ENCODE assay signal across 9 cellular contexts in genomic region chrX:107429090-107429489, GRCh38. TPM values are rescaled to one million over a fixed set of nuclear protein-coding genes. Genes with fewer than 3 reads are reported as not detected.
DNase-seq lines count a peak whose midpoint lies in the region; ATAC-seq and TF ChIP-seq lines count a peak whose summit lies in the region.
"Had no signal": no experiment of that assay in that cellular context is flagged by ENCODE, and none has a peak within 500 bp of the region (broad histone marks: within the 10 kb centered on the region; RNA-seq: fewer than 3 reads in every experiment).

No MANE protein-coding gene starts in this region.

- H3K9me3 ChIP-seq in esophagus muscularis mucosa, result peaks cover 0 to 9% (median 0%) of the 10 kb centered on the region in 4 donors

- 31% methylated on average over 3 of the region's 6 CpGs for WGBS in esophagus muscularis mucosa

- intact Hi-C loops in esophagus muscularis mucosa (cut with DNase I), result no loop called here

- H3K27me3 Mint-ChIP-seq in activated T-cell treated with anti-CD3 and anti-CD28 coated beads, Interleukin-2, amount 50 U/mL, for 4 hours (ENCODE audit: low read depth), result no peaks in the 10 kb centered on the region

- no peak for TF ChIP-seq CTCF in esophagus muscularis mucosa (IDR thresholded peaks at IDR 0.05)

- no peak for TF ChIP-seq EP300 in esophagus muscularis mucosa (IDR thresholded peaks at IDR 0.05)

- DNase-seq in activated T-cell treated with anti-CD3 and anti-CD28 coated beads, Interleukin-2, amount 50 U/mL, for 4 hours, result peak; percentile 16
- DNase-seq in activated T-cell treated with anti-CD3 and anti-CD28 coated beads, Interleukin-2, amount 50 U/mL, for 1 hour, result no peak
- DNase-seq in NCI-H748 treated with DMSO at 0.1 percent for 48 hours (lab: John Stamatoyannopoulos, UW) (peak; percentile 7), dermis blood vessel endothelial cell (peak; percentile 55), foreskin melanocyte (no peak), esophagus muscularis mucosa (ENCODE audit: extremely low spot score) (no peak)
- DNase-seq in stimulated activated CD8-positive, alpha-beta memory T cell treated with anti-CD3 and anti-CD28 coated beads, Interleukin-12 subunit alpha, Interleukin-12 subunit beta, amount 100 ng/mL, for 1 hour (ENCODE audit: low read depth), result peak; percentile 6

- no peaks in the 10 kb centered on the region for H3K9me3 Mint-ChIP-seq in activated T-cell treated with anti-CD3 and anti-CD28 coated beads, Interleukin-2, amount 50 U/mL, for 4 hours
- H3K9me3 Mint-ChIP-seq: T-helper 1 cell treated with Interleukin-12 subunit alpha and Interleukin-12 subunit beta and Interleukin-4 antibody, amounts not matched to agents 30 μg/mL and 1 μg/mL, for 36 hours had no signal

- no peaks in the 10 kb centered on the region for H3K4me1 Mint-ChIP-seq in activated T-cell treated with anti-CD3 and anti-CD28 coated beads, Interleukin-2, amount 50 U/mL, for 4 hours (ENCODE audit: low read depth)

- H3K36me3 ChIP-seq in esophagus muscularis mucosa, result no peaks in the 10 kb centered on the region

- no peak overlapping the region for H3K4me3 Mint-ChIP-seq in activated T-cell treated with anti-CD3 and anti-CD28 coated beads, Interleukin-2, amount 50 U/mL, for 4 hours
- H3K4me3 Mint-ChIP-seq: T-helper 1 cell treated with Interleukin-12 subunit alpha and Interleukin-12 subunit beta and Interleukin-4 antibody, amounts not matched to agents 30 μg/mL and 1 μg/mL, for 36 hours had no signal

- H3K36me3 Mint-ChIP-seq in activated T-cell treated with anti-CD3 and anti-CD28 coated beads, Interleukin-2, amount 50 U/mL, for 4 hours (ENCODE audit: insufficient read depth), result no peaks in the 10 kb centered on the region

- TF ChIP-seq POLR2A in esophagus muscularis mucosa (IDR thresholded peaks at IDR 0.05; ENCODE audit: low read depth), result no peak

- H3K4me3 ChIP-seq in esophagus muscularis mucosa, result no peak overlapping the region

- no peaks in the 10 kb centered on the region for H3K27me3 ChIP-seq in esophagus muscularis mucosa

- H3K4me1 ChIP-seq in esophagus muscularis mucosa, result no peaks in the 10 kb centered on the region

- H3K27ac ChIP-seq in esophagus muscularis mucosa (replicated peaks in 1 of 4), result no peak overlapping the region

- no peak for ATAC-seq in activated T-cell treated with anti-CD3 and anti-CD28 coated beads, Interleukin-2, amount 50 U/mL, for 4 hours
- ATAC-seq in GM19463 (IDR thresholded peaks at IDR 0.05; ENCODE audit: unreplicated experiment), result no peak

RNA-seq across cellular contexts. Expression of gene FRMPD3, which starts 20.4 kb away (rescaled TPM):
- not detected for total RNA-seq in activated T-cell treated with anti-CD3 and anti-CD28 coated beads, Interleukin-2, amount 50 U/mL, for 4 hours
- total RNA-seq in dermis blood vessel endothelial cell (not detected in 2 replicates), esophagus muscularis mucosa (under 1 TPM in 2 of 4 donors, not detected in 2; 0.06 to 0.19 TPM)

Comparison
In these comparisons a context has a peak if more than half of its experiments do, and no peak if none do; other contexts are left out.
1. DNase-seq: peak in activated T-cell treated with anti-CD3 and anti-CD28 coated beads, Interleukin-2, amount 50 U/mL, for 4 hours (single experiment), NCI-H748 treated with DMSO at 0.1 percent for 48 hours (single experiment), dermis blood vessel endothelial cell (single experiment) and stimulated activated CD8-positive, alpha-beta memory T cell treated with anti-CD3 and anti-CD28 coated beads, Interleukin-12 subunit alpha, Interleukin-12 subunit beta, amount 100 ng/mL, for 1 hour (single experiment); none in activated T-cell treated with anti-CD3 and anti-CD28 coated beads, Interleukin-2, amount 50 U/mL, for 1 hour (single experiment), foreskin melanocyte (single experiment) and esophagus muscularis mucosa (single experiment).